16 cellular contexts compared by ENCODE assay signal in the genomic region with DNA sequence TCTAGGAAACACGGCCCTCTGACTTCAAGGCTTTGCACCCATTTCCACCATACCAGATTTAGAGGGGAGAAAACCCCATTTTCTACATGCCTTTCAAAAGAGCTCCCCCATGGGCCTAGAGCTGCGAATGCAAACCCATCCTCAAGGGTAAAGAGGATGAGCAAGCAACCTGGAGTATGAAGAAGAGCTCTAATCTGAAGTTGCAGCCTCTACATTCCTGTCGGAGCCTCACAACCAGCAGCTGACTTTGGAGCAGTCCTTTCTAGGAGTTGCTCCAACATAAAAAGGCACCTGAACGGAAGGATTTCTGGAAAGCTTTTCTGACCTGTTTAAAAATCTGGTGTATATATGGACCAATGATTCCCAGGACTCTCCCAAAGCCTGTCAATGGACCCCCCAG.
DNase-seq lines count a peak whose midpoint lies in the region; ATAC-seq and TF ChIP-seq lines count a peak whose summit lies in the region.
"Had no signal": no experiment of that assay in that cellular context is flagged by ENCODE, and none has a peak within 500 bp of the region (broad histone marks: within the 10 kb centered on the region; RNA-seq: fewer than 3 reads in every experiment).

No MANE protein-coding gene starts in this region.

- H3K9ac ChIP-seq in SK-N-MC (ENCODE audit: insufficient read length): no peak overlapping the region

- TF ChIP-seq CTCF in endothelial cell (IDR thresholded peaks at IDR 0.05; ENCODE audit: unreplicated experiment): no peak
- no peak for TF ChIP-seq CTCF in osteocyte (IDR thresholded peaks at IDR 0.05)

- peak overlapping the region; percentile 83 for H3K4me3 Mint-ChIP-seq in activated T-cell treated with anti-CD3 and anti-CD28 coated beads, Interleukin-2, amount 50 U/mL, for 24 hours
- H3K4me3 Mint-ChIP-seq in endothelial cell (ENCODE audit: unreplicated experiment) (peak overlapping the region; percentile 96), osteocyte (ENCODE audit: unreplicated experiment) (peak overlapping the region; percentile 79)

- no peaks in the 10 kb centered on the region for H3K9me3 ChIP-seq in SK-N-MC (ENCODE audit: low read depth, low read length)
- H3K9me3 ChIP-seq: gastrocnemius medialis, spleen had no signal

- H3K36me3 ChIP-seq in SK-N-MC (ENCODE audit: insufficient read depth, low read length): peaks cover 49% of the 10 kb centered on the region

- H3K9me3 Mint-ChIP-seq in activated T-cell treated with anti-CD3 and anti-CD28 coated beads, Interleukin-2, amount 50 U/mL, for 24 hours: no peaks in the 10 kb centered on the region
- H3K9me3 Mint-ChIP-seq in endothelial cell (ENCODE audit: unreplicated experiment) (no peaks in the 10 kb centered on the region), osteocyte (ENCODE audit: unreplicated experiment) (no peaks in the 10 kb centered on the region)
- H3K9me3 Mint-ChIP-seq: effector memory CD8-positive, alpha-beta T cell had no signal

- H3K27ac Mint-ChIP-seq in activated T-cell treated with anti-CD3 and anti-CD28 coated beads, Interleukin-2, amount 50 U/mL, for 24 hours: peak overlapping the region; percentile 94
- H3K27ac Mint-ChIP-seq in endothelial cell (ENCODE audit: unreplicated experiment) (no peak overlapping the region), osteocyte (ENCODE audit: unreplicated experiment) (peak overlapping the region; percentile 38)

- no peaks in the 10 kb centered on the region for H3K27me3 Mint-ChIP-seq in activated T-cell treated with anti-CD3 and anti-CD28 coated beads, Interleukin-2, amount 50 U/mL, for 24 hours
- peaks cover 15% of the 10 kb centered on the region for H3K27me3 Mint-ChIP-seq in endothelial cell (ENCODE audit: unreplicated experiment)
- H3K27me3 Mint-ChIP-seq in osteocyte (ENCODE audit: unreplicated experiment): no peaks in the 10 kb centered on the region
- H3K27me3 Mint-ChIP-seq: effector memory CD8-positive, alpha-beta T cell had no signal

- H3K36me3 Mint-ChIP-seq in activated T-cell treated with anti-CD3 and anti-CD28 coated beads, Interleukin-2, amount 50 U/mL, for 24 hours (ENCODE audit: low read depth): peaks cover 85% of the 10 kb centered on the region
- H3K36me3 Mint-ChIP-seq in endothelial cell (ENCODE audit: low read depth, unreplicated experiment) (peaks cover 42% of the 10 kb centered on the region), osteocyte (ENCODE audit: unreplicated experiment) (peaks cover 32% of the 10 kb centered on the region)

- DNase-seq in activated T-cell treated with anti-CD3 and anti-CD28 coated beads, Interleukin-2, amount 50 U/mL, for 24 hours: no peak
- DNase-seq in activated T-cell treated with anti-CD3 and anti-CD28 coated beads, Interleukin-2, amount 50 U/mL, for 48 hours: no peak
- no peak for DNase-seq in SK-N-MC (ENCODE audit: low read depth, low spot score)
- DNase-seq in endothelial cell (ENCODE audit: low spot score): no peak
- DNase-seq in osteocyte (ENCODE audit: extremely low spot score, unreplicated experiment): no peak
- DNase-seq in effector CD8-positive, alpha-beta T cell (lab: John Stamatoyannopoulos, UW): no peak
- DNase-seq: ACHN; aorta; effector memory CD8-positive, alpha-beta T cell; gastrocnemius medialis; NCI-H1048; NCI-H446 treated with DMSO at 0.1 percent for 48 hours; spleen had no signal

- ATAC-seq in HG02970 (IDR thresholded peaks at IDR 0.05; ENCODE audit: low FRiP score, unreplicated experiment) (no peak), GM21528 (IDR thresholded peaks at IDR 0.05; ENCODE audit: low FRiP score, unreplicated experiment) (no peak)
- ATAC-seq: effector memory CD8-positive, alpha-beta T cell; gastrocnemius medialis had no signal

- peak overlapping the region; percentile 26; the same call in 1 of the 2 replicates for H3K27ac ChIP-seq in SK-N-MC
- H3K27ac ChIP-seq: gastrocnemius medialis, RWPE1 had no signal

- peak overlapping the region; percentile 20; the same call in 1 of the 2 replicates for H3K4me3 ChIP-seq in SK-N-MC
- H3K4me3 ChIP-seq: gastrocnemius medialis had no signal

- peaks cover 36% of the 10 kb centered on the region for H3K4me1 Mint-ChIP-seq in activated T-cell treated with anti-CD3 and anti-CD28 coated beads, Interleukin-2, amount 50 U/mL, for 24 hours (ENCODE audit: low read depth)
- H3K4me1 Mint-ChIP-seq in endothelial cell (ENCODE audit: unreplicated experiment): peaks cover 34% of the 10 kb centered on the region
- H3K4me1 Mint-ChIP-seq in osteocyte (ENCODE audit: unreplicated experiment): peaks cover 27% of the 10 kb centered on the region
